Comparison of ENCODE assay signal across 9 cellular contexts in genomic region chr10:127977368-127978009, GRCh38.
A peak's percentile ranks its signal among the peaks of the same experiment; 100 is the strongest.
DNase-seq lines count a peak whose midpoint lies in the region; ATAC-seq and TF ChIP-seq lines count a peak whose summit lies in the region.
"Had no signal": no experiment of that assay in that cellular context is flagged by ENCODE, and none has a peak within 500 bp of the region (broad histone marks: within the 10 kb centered on the region; RNA-seq: fewer than 3 reads in every experiment).

No MANE protein-coding gene starts in this region.

- H3K9me3 ChIP-seq in neutrophil: no peaks in the 10 kb centered on the region

- no peak overlapping the region for H3K27ac Mint-ChIP-seq in T-helper 2 cell treated with Interferon-gamma antibody and Interleukin-4, amounts not matched to agents 5 μg/mL and 100 μg/mL, for 36 hours
- H3K27ac Mint-ChIP-seq: activated naive CD8-positive, alpha-beta T cell had no signal

- H3K4me3 ChIP-seq in fibroblast of villous mesenchyme (ENCODE audit: low read depth, low read length) (peak overlapping the region; percentile 31), neutrophil (ENCODE audit: low read depth in 1 of 2, low read length in 1 of 2) (no peak overlapping the region)

- peaks cover 56 to 62% of the 10 kb centered on the region in 2 experiments for H3K4me1 ChIP-seq in neutrophil (ENCODE audit: control insufficient read depth in 1 of 2, insufficient read depth in 1 of 2, low read depth in 1 of 2, low read length in 1 of 2)

- peaks cover 10% of the 10 kb centered on the region for H3K4me1 Mint-ChIP-seq in T-helper 2 cell treated with Interferon-gamma antibody and Interleukin-4, amounts not matched to agents 5 μg/mL and 100 μg/mL, for 36 hours (ENCODE audit: low read depth)

- no peak for ATAC-seq in HG02973 (IDR thresholded peaks at IDR 0.05; ENCODE audit: unreplicated experiment)

- peaks cover 9% of the 10 kb centered on the region for H3K9me3 Mint-ChIP-seq in T-helper 2 cell treated with Interferon-gamma antibody and Interleukin-4, amounts not matched to agents 5 μg/mL and 100 μg/mL, for 36 hours

- DNase-seq in AG20443 (ENCODE audit: low spot score) (peak; percentile 90), fibroblast of villous mesenchyme (ENCODE audit: low read depth) (peak; percentile 91), T-helper 9 cell (no peak), NK-92 (lab: John Stamatoyannopoulos, UW; ENCODE audit: unreplicated experiment) (no peak), NCI-H1105 treated with DMSO at 0.1 percent for 48 hours (lab: John Stamatoyannopoulos, UW) (no peak)
- peak; percentile 33 for DNase-seq in T-helper 2 cell treated with Interferon-gamma antibody and Interleukin-4, amounts not matched to agents 5 μg/mL and 100 μg/mL, for 36 hours (ENCODE audit: low spot score)

- no peak for TF ChIP-seq CTCF in fibroblast of villous mesenchyme (IDR thresholded peaks at IDR 0.05; ENCODE audit: insufficient read depth, low read depth, low read length)
- TF ChIP-seq CTCF in neutrophil (IDR thresholded peaks at IDR 0.05): no peak

- peak overlapping the region; percentile 63 for H3K27ac ChIP-seq in neutrophil

- no peaks in the 10 kb centered on the region for H3K27me3 ChIP-seq in neutrophil

- H3K36me3 Mint-ChIP-seq in T-helper 2 cell treated with Interferon-gamma antibody and Interleukin-4, amounts not matched to agents 5 μg/mL and 100 μg/mL, for 36 hours (ENCODE audit: low read depth): no peaks in the 10 kb centered on the region
- H3K36me3 Mint-ChIP-seq: activated naive CD8-positive, alpha-beta T cell had no signal

- no peaks in the 10 kb centered on the region for H3K36me3 ChIP-seq in neutrophil

- H3K27me3 Mint-ChIP-seq in T-helper 2 cell treated with Interferon-gamma antibody and Interleukin-4, amounts not matched to agents 5 μg/mL and 100 μg/mL, for 36 hours (ENCODE audit: low read depth): peaks cover 9% of the 10 kb centered on the region

- peak overlapping the region; percentile 46 for H3K4me3 Mint-ChIP-seq in T-helper 2 cell treated with Interferon-gamma antibody and Interleukin-4, amounts not matched to agents 5 μg/mL and 100 μg/mL, for 36 hours
- H3K4me3 Mint-ChIP-seq: activated naive CD8-positive, alpha-beta T cell had no signal

Comparison
In these comparisons a context has a peak if more than half of its experiments do, and no peak if none do; other contexts are left out.
1. DNase-seq: peak in AG20443 (single experiment), T-helper 2 cell treated with Interferon-gamma antibody and Interleukin-4, amounts not matched to agents 5 μg/mL and 100 μg/mL, for 36 hours (single experiment) and fibroblast of villous mesenchyme (single experiment); none in T-helper 9 cell (single experiment), NK-92 (single experiment) and NCI-H1105 treated with DMSO at 0.1 percent for 48 hours (single experiment).